Comparison of ENCODE assay signal across 1 cellular context in genomic region chr16:70287304-70287971, GRCh38.
TF ChIP-seq lines count a peak whose summit lies in the region.
"Not testable (repeated sequence)": the region's sequence is repeated elsewhere in the genome, so short reads cannot be mapped to it uniquely, and the experiment has no call there.

No MANE protein-coding gene starts in this region.

TF ChIP-seq in K562, 482 proteins besides CTCF, POLR2A, EP300 and RAD21:
- 0 out of 2 replicates have a peak, but pooled peaks have one; percentile 10 for TF ChIP-seq POLR2AphosphoS5 (IDR thresholded peaks at IDR 0.05; ENCODE audit: control insufficient read depth, insufficient read depth, low read depth, low read length)
- TF ChIP-seq CREB1 (IDR thresholded peaks at IDR 0.05); CEBPG (tag; conservative IDR thresholded peaks at IDR 0.05 in 1 of 2, IDR thresholded peaks at IDR 0.05 in 1 of 2): not testable (repeated sequence)
- 0 out of 2 replicates have a peak, but pooled peaks have one; percentile 20 for TF ChIP-seq CREB1 (CRISPR knock-in tag; IDR thresholded peaks at IDR 0.05)
- TF ChIP-seq ZC3H4 (CRISPR knock-in tag; IDR thresholded peaks at IDR 0.05; ENCODE audit: borderline replicate concordance) = peak; percentile 61; the same call in 1 of the 2 replicates
- 0 out of 2 replicates have a peak, but pooled peaks have one; percentile 38 for TF ChIP-seq CEBPG (CRISPR knock-in tag; IDR thresholded peaks at IDR 0.05)
- TF ChIP-seq, protein P1, sequence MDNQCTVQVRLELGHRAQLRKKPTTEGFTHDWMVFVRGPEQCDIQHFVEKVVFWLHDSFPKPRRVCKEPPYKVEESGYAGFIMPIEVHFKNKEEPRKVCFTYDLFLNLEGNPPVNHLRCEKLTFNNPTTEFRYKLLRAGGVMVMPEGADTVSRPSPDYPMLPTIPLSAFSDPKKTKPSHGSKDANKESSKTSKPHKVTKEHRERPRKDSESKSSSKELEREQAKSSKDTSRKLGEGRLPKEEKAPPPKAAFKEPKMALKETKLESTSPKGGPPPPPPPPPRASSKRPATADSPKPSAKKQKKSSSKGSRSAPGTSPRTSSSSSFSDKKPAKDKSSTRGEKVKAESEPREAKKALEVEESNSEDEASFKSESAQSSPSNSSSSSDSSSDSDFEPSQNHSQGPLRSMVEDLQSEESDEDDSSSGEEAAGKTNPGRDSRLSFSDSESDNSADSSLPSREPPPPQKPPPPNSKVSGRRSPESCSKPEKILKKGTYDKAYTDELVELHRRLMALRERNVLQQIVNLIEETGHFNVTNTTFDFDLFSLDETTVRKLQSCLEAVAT (IDR thresholded peaks at IDR 0.05) = 0 out of 4 replicates have a peak, but pooled peaks of 1 of the 2 experiments have one; percentile 9
- TF ChIP-seq RBFOX2 (IDR thresholded peaks at IDR 0.05; ENCODE audit: low read depth, low read length) = peak; percentile 49
- TF ChIP-seq POLR2G (IDR thresholded peaks at IDR 0.05; ENCODE audit: low read depth, low read length) = peak; percentile 58; the same call in 1 of the 2 replicates
TF ChIP-seq in K562: peak in this region for 7; not testable (repeated sequence) for 475.
